In genomic region chr5:63250939-63251338, GRCh38 we compare ENCODE assay signal across 40 cellular contexts.
"Had no signal": no experiment of that assay in that cellular context is flagged by ENCODE, and none has a peak within 500 bp of the region (broad histone marks: within the 10 kb centered on the region; RNA-seq: fewer than 3 reads in every experiment).

No MANE protein-coding gene starts in this region.

- H3K36me3 ChIP-seq: adrenal gland, ascending aorta, brain microvascular endothelial cell, breast epithelium, cardiac muscle cell had no signal

- H3K4me3 Mint-ChIP-seq: activated naive CD4-positive, alpha-beta T cell treated with anti-CD3 and anti-CD28 coated beads for 36 hours; activated naive CD4-positive, alpha-beta T cell treated with anti-CD3 and anti-CD28 coated beads, Interleukin-2, amount 10 ng/mL, durations not matched to agents 7 days and 5 days; activated naive CD4-positive, alpha-beta T cell treated with anti-CD3 and anti-CD28 coated beads, Interleukin-2, amount 50 U/mL, for 24 hours; activated naive CD8-positive, alpha-beta T cell; activated naive CD8-positive, alpha-beta T cell treated with anti-CD3 and anti-CD28 coated beads for 36 hours; activated naive CD8-positive, alpha-beta T cell treated with anti-CD3 and anti-CD28 coated beads, Interleukin-2, amount 10 ng/mL, durations not matched to agents 7 days and 5 days; activated naive CD8-positive, alpha-beta T cell treated with anti-CD3 and anti-CD28 coated beads, Interleukin-2, amount 50 U/mL, for 24 hours; activated T-cell treated with anti-CD3 and anti-CD28 coated beads, Interleukin-2, amount 50 U/mL, for 24 hours; activated T-cell treated with anti-CD3 and anti-CD28 coated beads, Interleukin-2, amount 50 U/mL, for 4 hours; activated T-cell treated with anti-CD3 and anti-CD28 coated beads, Interleukin-2, amount 50 U/mL, for 72 hours; activated T-helper 1 cell treated with anti-CD3 and anti-CD28 coated beads, Interleukin-12 subunit alpha, Interleukin-12 subunit beta, Interleukin-2, Interleukin-4 antibody, amounts not matched to agents 30 ng/mL and 10 ng/mL and 1 ng/mL, durations not matched to agents 14 hours and 24 hours and 36 hours; activated T-helper 17 cell treated with anti-CD3 and anti-CD28 coated beads, Interleukin-2, amount 50 U/mL, for 72 hours; brain; central memory CD8-positive, alpha-beta T cell had no signal

- H3K4me3 ChIP-seq: adrenal gland, ascending aorta, body of pancreas, breast epithelium, cardiac muscle cell had no signal

- H3K27ac Mint-ChIP-seq: activated naive CD4-positive, alpha-beta T cell treated with anti-CD3 and anti-CD28 coated beads for 36 hours; activated naive CD4-positive, alpha-beta T cell treated with anti-CD3 and anti-CD28 coated beads, Interleukin-2, amount 10 ng/mL, durations not matched to agents 7 days and 5 days; activated naive CD4-positive, alpha-beta T cell treated with anti-CD3 and anti-CD28 coated beads, Interleukin-2, amount 50 U/mL, for 24 hours; activated naive CD4-positive, alpha-beta T cell treated with anti-CD3 and anti-CD28 coated beads, Interleukin-2, amount 50 U/mL, for 72 hours; activated naive CD8-positive, alpha-beta T cell; activated naive CD8-positive, alpha-beta T cell treated with anti-CD3 and anti-CD28 coated beads for 36 hours; activated naive CD8-positive, alpha-beta T cell treated with anti-CD3 and anti-CD28 coated beads, Interleukin-2, amount 10 ng/mL, durations not matched to agents 7 days and 5 days; activated naive CD8-positive, alpha-beta T cell treated with anti-CD3 and anti-CD28 coated beads, Interleukin-2, amount 50 U/mL, for 24 hours; activated T-cell treated with anti-CD3 and anti-CD28 coated beads, Interleukin-2, amount 50 U/mL, for 24 hours; activated T-cell treated with anti-CD3 and anti-CD28 coated beads, Interleukin-2, amount 50 U/mL, for 72 hours; activated T-helper 1 cell treated with anti-CD3 and anti-CD28 coated beads, Interleukin-12 subunit alpha, Interleukin-12 subunit beta, Interleukin-2, Interleukin-4 antibody, amounts not matched to agents 30 ng/mL and 10 ng/mL and 1 ng/mL, durations not matched to agents 14 hours and 24 hours and 36 hours; activated T-helper 17 cell treated with anti-CD3 and anti-CD28 coated beads, Interleukin-2, amount 50 U/mL, for 72 hours; activated T-helper 2 cell treated with anti-CD3 and anti-CD28 coated beads, Interferon-gamma antibody, Interleukin-2, Interleukin-4, amounts not matched to agents 10 μg/mL and 5 μg/mL and 100 μg/mL, durations not matched to agents 14 hours and 24 hours and 36 hours; brain had no signal

- H3K9me3 Mint-ChIP-seq: activated naive CD8-positive, alpha-beta T cell treated with anti-CD3 and anti-CD28 coated beads, Interleukin-2, amount 10 ng/mL, durations not matched to agents 7 days and 5 days; activated T-helper 1 cell treated with anti-CD3 and anti-CD28 coated beads, Interleukin-12 subunit alpha, Interleukin-12 subunit beta, Interleukin-2, Interleukin-4 antibody, amounts not matched to agents 30 ng/mL and 10 ng/mL and 1 ng/mL, durations not matched to agents 14 hours and 24 hours and 36 hours; brain had no signal

- ATAC-seq: activated naive CD4-positive, alpha-beta T cell treated with anti-CD3 and anti-CD28 coated beads, Interleukin-2, amount 50 U/mL, for 72 hours; activated naive CD8-positive, alpha-beta T cell treated with anti-CD3 and anti-CD28 coated beads, Interleukin-2, amount 50 U/mL, for 24 hours; activated T-cell treated with anti-CD3 and anti-CD28 coated beads, Interleukin-2, amount 50 U/mL, for 4 hours; activated T-cell treated with anti-CD3 and anti-CD28 coated beads, Interleukin-2, amount 50 U/mL, for 72 hours; activated T-helper 17 cell treated with anti-CD3 and anti-CD28 coated beads, Interleukin-2, amount 50 U/mL, for 72 hours; body of pancreas had no signal

- FAIRE-seq: astrocyte, bronchial epithelial cell had no signal

- H3K36me3 Mint-ChIP-seq: activated naive CD4-positive, alpha-beta T cell treated with anti-CD3 and anti-CD28 coated beads, Interleukin-2, amount 10 ng/mL, durations not matched to agents 7 days and 5 days; activated naive CD4-positive, alpha-beta T cell treated with anti-CD3 and anti-CD28 coated beads, Interleukin-2, amount 50 U/mL, for 24 hours; activated naive CD4-positive, alpha-beta T cell treated with anti-CD3 and anti-CD28 coated beads, Interleukin-2, amount 50 U/mL, for 72 hours; activated naive CD8-positive, alpha-beta T cell; activated naive CD8-positive, alpha-beta T cell treated with anti-CD3 and anti-CD28 coated beads for 36 hours; activated naive CD8-positive, alpha-beta T cell treated with anti-CD3 and anti-CD28 coated beads, Interleukin-2, amount 10 ng/mL, durations not matched to agents 7 days and 5 days; brain had no signal

- H3K27ac ChIP-seq: adrenal gland, ascending aorta, body of pancreas, brain microvascular endothelial cell, breast epithelium, cardiac muscle cell had no signal

- H3K9me3 ChIP-seq: adrenal gland, ascending aorta, body of pancreas, breast epithelium had no signal

- H3K4me1 Mint-ChIP-seq: activated naive CD4-positive, alpha-beta T cell treated with anti-CD3 and anti-CD28 coated beads, Interleukin-2, amount 10 ng/mL, durations not matched to agents 7 days and 5 days; activated naive CD4-positive, alpha-beta T cell treated with anti-CD3 and anti-CD28 coated beads, Interleukin-2, amount 50 U/mL, for 24 hours; activated naive CD8-positive, alpha-beta T cell treated with anti-CD3 and anti-CD28 coated beads for 36 hours; activated naive CD8-positive, alpha-beta T cell treated with anti-CD3 and anti-CD28 coated beads, Interleukin-2, amount 10 ng/mL, durations not matched to agents 7 days and 5 days; activated naive CD8-positive, alpha-beta T cell treated with anti-CD3 and anti-CD28 coated beads, Interleukin-2, amount 50 U/mL, for 24 hours; activated T-helper 17 cell treated with anti-CD3 and anti-CD28 coated beads, Interleukin-2, amount 50 U/mL, for 72 hours; brain; central memory CD8-positive, alpha-beta T cell had no signal

- H3K4me1 ChIP-seq: adrenal gland, ascending aorta, body of pancreas, breast epithelium had no signal

- H3K27me3 ChIP-seq: ascending aorta, body of pancreas, brain microvascular endothelial cell, breast epithelium, cardiac muscle cell had no signal

- H3K27me3 Mint-ChIP-seq: activated naive CD4-positive, alpha-beta T cell treated with anti-CD3 and anti-CD28 coated beads, Interleukin-2, amount 10 ng/mL, durations not matched to agents 7 days and 5 days; activated naive CD4-positive, alpha-beta T cell treated with anti-CD3 and anti-CD28 coated beads, Interleukin-2, amount 50 U/mL, for 24 hours; activated naive CD8-positive, alpha-beta T cell; activated naive CD8-positive, alpha-beta T cell treated with anti-CD3 and anti-CD28 coated beads for 36 hours; activated naive CD8-positive, alpha-beta T cell treated with anti-CD3 and anti-CD28 coated beads, Interleukin-2, amount 10 ng/mL, durations not matched to agents 7 days and 5 days; activated naive CD8-positive, alpha-beta T cell treated with anti-CD3 and anti-CD28 coated beads, Interleukin-2, amount 50 U/mL, for 24 hours; activated T-cell treated with anti-CD3 and anti-CD28 coated beads, Interleukin-2, amount 50 U/mL, for 24 hours; activated T-helper 17 cell treated with anti-CD3 and anti-CD28 coated beads, Interleukin-2, amount 50 U/mL, for 72 hours; central memory CD8-positive, alpha-beta T cell had no signal

- DNase-seq: activated effector memory CD4-positive, alpha-beta T cell treated with anti-CD3 and anti-CD28 coated beads, Interleukin-2, amount 50 U/mL, for 16 hours; activated effector memory CD4-positive, alpha-beta T cell treated with Interleukin-2 at 50 U/mL for 16 hours; activated gamma-delta T cell; activated gamma-delta T cell treated with Interleukin-2 at 50 U/mL for 16 hours; activated naive CD4-positive, alpha-beta T cell; activated naive CD4-positive, alpha-beta T cell treated with anti-CD3 and anti-CD28 coated beads for 36 hours; activated naive CD4-positive, alpha-beta T cell treated with anti-CD3 and anti-CD28 coated beads, Interleukin-2, amount 10 ng/mL, durations not matched to agents 7 days and 5 days; activated naive CD4-positive, alpha-beta T cell treated with anti-CD3 and anti-CD28 coated beads, Interleukin-2, amount 50 U/mL, for 16 hours; activated naive CD4-positive, alpha-beta T cell treated with Interleukin-2 at 50 U/mL for 16 hours; activated naive CD8-positive, alpha-beta T cell treated with anti-CD3 and anti-CD28 coated beads for 36 hours; activated naive CD8-positive, alpha-beta T cell treated with anti-CD3 and anti-CD28 coated beads, Interleukin-2, amount 10 ng/mL, durations not matched to agents 7 days and 5 days; activated naive CD8-positive, alpha-beta T cell treated with anti-CD3 and anti-CD28 coated beads, Interleukin-2, amount 50 U/mL, for 24 hours; activated T-cell treated with anti-CD3 and anti-CD28 coated beads, Interleukin-2, amount 50 U/mL, for 1 hour; activated T-cell treated with anti-CD3 and anti-CD28 coated beads, Interleukin-2, amount 50 U/mL, for 24 hours; activated T-cell treated with anti-CD3 and anti-CD28 coated beads, Interleukin-2, amount 50 U/mL, for 4 hours; activated T-cell treated with anti-CD3 and anti-CD28 coated beads, Interleukin-2, amount 50 U/mL, for 48 hours; activated T-cell treated with anti-CD3 and anti-CD28 coated beads, Interleukin-2, amount 50 U/mL, for 72 hours; adrenal gland; amniotic stem cell; amygdala; anterior cingulate cortex; aorta; body of pancreas; brain microvascular endothelial cell; caudate nucleus; central memory CD4-positive, alpha-beta T cell; cerebellar nuclear complex had no signal
